9 cellular contexts compared by ENCODE assay signal in genomic region chr11:63210111-63210510, GRCh38. TPM values are rescaled to one million over a fixed set of nuclear protein-coding genes. Genes with fewer than 3 reads are reported as not detected.
"Had no signal": no experiment of that assay in that cellular context is flagged by ENCODE, and none has a peak within 500 bp of the region (broad histone marks: within the 10 kb centered on the region; RNA-seq: fewer than 3 reads in every experiment).

No MANE protein-coding gene starts in this region.

- H3K27ac Mint-ChIP-seq: GM23338, H9, IgD-negative memory B cell had no signal

- H3K4me2 ChIP-seq: GM23338 had no signal

- ATAC-seq: GM23338, HepG2 had no signal

- DNase-seq: H9, HCEC 1CT had no signal

- H3K4me1 Mint-ChIP-seq: GM23338, H9 had no signal

- H3K4me3 Mint-ChIP-seq: GM23338, H9, IgD-negative memory B cell had no signal

- H3K4me3 ChIP-seq: GM23338 had no signal

- H3K36me3 Mint-ChIP-seq: IgD-negative memory B cell had no signal

- H2AFZ ChIP-seq: GM23338 had no signal

- FAIRE-seq: H1, H54, HepG2 had no signal

- H3K27ac ChIP-seq: HL-60 had no signal

RNA-seq across cellular contexts. Expression of gene SLC22A25, which starts 33.3 kb away (rescaled TPM):
- total RNA-seq: GM23338, H1, H9, HT1080 had no signal
- polyA plus RNA-seq: GM23338, H1, IgD-negative memory B cell had no signal
